8 cellular contexts compared by ENCODE assay signal in the genomic region with DNA sequence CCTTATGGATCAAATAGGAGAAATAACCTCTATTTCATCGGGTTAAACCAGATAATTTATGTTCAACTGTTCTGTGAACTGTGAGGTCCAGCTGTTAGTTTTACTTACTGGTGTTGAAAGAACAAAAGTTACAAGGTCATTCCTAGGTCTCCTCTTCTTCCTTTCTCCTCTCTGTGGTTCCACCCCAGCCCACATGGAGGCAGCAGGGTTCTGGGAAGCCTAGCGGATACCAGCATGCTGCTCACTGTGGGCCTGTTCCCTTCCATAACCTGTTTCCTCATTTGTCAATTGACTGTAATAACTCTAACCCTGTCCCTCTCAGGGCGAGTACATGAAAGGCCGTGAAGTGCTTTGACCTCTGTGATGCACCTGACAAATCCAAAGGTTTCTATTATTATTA. TPM values are rescaled to one million over a fixed set of nuclear protein-coding genes. Genes with fewer than 3 reads are reported as not detected.
DNase-seq lines count a peak whose midpoint lies in the region; ATAC-seq, FAIRE-seq and TF ChIP-seq lines count a peak whose summit lies in the region.

No MANE protein-coding gene starts in this region.

- FAIRE-seq in pancreas (lab: Jason Lieb, UNC) = no peak

- TF ChIP-seq EP300 in SK-N-SH (IDR thresholded peaks at IDR 0.05; ENCODE audit: borderline replicate concordance in 1 of 2, low read depth in 1 of 2, low read length in 1 of 2) = no peak

- H3K27me3 ChIP-seq in BE2C = no peaks in the 10 kb centered on the region
- H3K27me3 ChIP-seq in HCT116 (ENCODE audit: insufficient read depth, low read length) = no peaks in the 10 kb centered on the region
- no peaks in the 10 kb centered on the region for H3K27me3 ChIP-seq in SK-N-SH (ENCODE audit: insufficient read depth)
- no peaks in the 10 kb centered on the region for H3K27me3 ChIP-seq in foreskin keratinocyte
- no peaks in the 10 kb centered on the region for H3K27me3 ChIP-seq in pancreas

- H2AFZ ChIP-seq in HCT116 (ENCODE audit: low read depth, low read length, poor library complexity, severe bottlenecking) (no peak overlapping the region), SK-N-SH (ENCODE audit: low read depth) (no peak overlapping the region)

- peak; percentile 85 for ATAC-seq in HCT116
- peak; percentile 44 for ATAC-seq in foreskin keratinocyte
- peak; percentile 48 to 85 (median 85) for ATAC-seq in pancreas
- ATAC-seq in GM18909 (IDR thresholded peaks at IDR 0.05; ENCODE audit: poor library complexity, unreplicated experiment) = no peak
- ATAC-seq in GM18502 (IDR thresholded peaks at IDR 0.05; ENCODE audit: poor library complexity, unreplicated experiment) = no peak
- no peak for ATAC-seq in GM19023 (IDR thresholded peaks at IDR 0.05; ENCODE audit: unreplicated experiment)

- TF ChIP-seq CTCF in BE2C (IDR thresholded peaks at IDR 0.05; ENCODE audit: low read depth, low read length) = peak; percentile 93
- TF ChIP-seq CTCF in HCT116 (IDR thresholded peaks at IDR 0.05 in 2 of 3, conservative IDR thresholded peaks at IDR 0.05 in 1 of 3; ENCODE audit: borderline replicate concordance in 1 of 3, insufficient read depth in 1 of 3, low read depth in 2 of 3, low read length in 2 of 3) = peak; percentile 63 to 76 (median 70)
- TF ChIP-seq CTCF in SK-N-SH (IDR thresholded peaks at IDR 0.05) = peak; percentile 81
- TF ChIP-seq CTCF in foreskin keratinocyte (conservative IDR thresholded peaks at IDR 0.05) = peak; percentile 68
- peak in 2 of 4 donors; percentile 22 to 25 for TF ChIP-seq CTCF in pancreas (IDR thresholded peaks at IDR 0.05)

- H3K4me3 ChIP-seq in BE2C (ENCODE audit: low read depth, low read length) (no peak overlapping the region), HCT116 (replicated peaks in 1 of 2; ENCODE audit: low read depth in 1 of 2, low read length in 2 of 2) (no peak overlapping the region), SK-N-SH (ENCODE audit: low read depth in 2 of 2, low read length in 1 of 2) (no peak overlapping the region), pancreas (no peak overlapping the region)

- no peaks in the 10 kb centered on the region for H4K20me1 ChIP-seq in HCT116 (ENCODE audit: insufficient read depth)
- H4K20me1 ChIP-seq in SK-N-SH (ENCODE audit: insufficient read depth) = no peaks in the 10 kb centered on the region

- peaks cover 3% of the 10 kb centered on the region; the same call in 1 of the 2 replicates for H3K36me3 ChIP-seq in BE2C
- no peaks in the 10 kb centered on the region; a peak in 1 of 4 replicates for H3K36me3 ChIP-seq in HCT116 (ENCODE audit: control insufficient read depth in 1 of 2, insufficient read depth in 2 of 2, low read length in 2 of 2)
- H3K36me3 ChIP-seq in SK-N-SH (replicated peaks in 1 of 2; ENCODE audit: control insufficient read depth in 1 of 2, insufficient read depth in 2 of 2, low read length in 1 of 2) = peaks cover 9 to 38% of the 10 kb centered on the region in 2 experiments
- H3K36me3 ChIP-seq in pancreas = no peaks in the 10 kb centered on the region

- TF ChIP-seq POLR2A in HCT116 (IDR thresholded peaks at IDR 0.05; ENCODE audit: borderline replicate concordance, extremely low read depth, insufficient read depth, insufficient read length) = no peak

- no peaks in the 10 kb centered on the region for H3K9me2 ChIP-seq in HCT116 (ENCODE audit: insufficient read depth)
- no peaks in the 10 kb centered on the region for H3K9me2 ChIP-seq in SK-N-SH

- H3K4me1 ChIP-seq in BE2C = no peaks in the 10 kb centered on the region
- H3K4me1 ChIP-seq in HCT116 (ENCODE audit: control insufficient read depth in 1 of 2, insufficient read depth in 2 of 2, low read length in 2 of 2) = no peaks in the 10 kb centered on the region
- H3K4me1 ChIP-seq in SK-N-SH (ENCODE audit: control insufficient read depth in 1 of 2, insufficient read depth in 2 of 2, low read depth in 1 of 2, low read length in 1 of 2) = no peaks in the 10 kb centered on the region
- no peaks in the 10 kb centered on the region for H3K4me1 ChIP-seq in foreskin keratinocyte
- no peaks in the 10 kb centered on the region for H3K4me1 ChIP-seq in pancreas

- H3K79me2 ChIP-seq in HCT116 (ENCODE audit: insufficient read depth, low read length) (no peaks in the 10 kb centered on the region), SK-N-SH (ENCODE audit: insufficient read depth) (no peaks in the 10 kb centered on the region)

- intact Hi-C loops in HCT116 (cut with micrococcal nuclease) (loop anchor here (1.0 kb wide), 1 partner anchor 257 kb away; no protein-coding TSS in a partner anchor), pancreas (cut with DNase I) (loop anchor here in 1 of 3 donors (10.0 kb wide), 1 partner anchor 261 kb away; no protein-coding TSS in a partner anchor)

- DNase-seq in BE2C (peak; percentile 78), HCT116 (ENCODE audit: low read depth, low spot score) (peak; percentile 28), SK-N-SH (peak; percentile 84), foreskin keratinocyte (no peak), pancreas (no peak)

- CTCF ChIA-PET in HCT116 (lab: Charles Lee) (interaction anchor here (1.4 kb wide), 1 partner anchor 257 kb away, joined by 5 read pairs; no protein-coding TSS in a partner anchor), SK-N-SH (lab: Yijun Ruan, JAX) (interaction anchor here (1.0 to 10.2 kb wide), 16 partner anchors 10 to 299 kb away, joined by 3 to 122 read pairs (median 4); no protein-coding TSS in a partner anchor)

- WGBS in SK-N-SH (ENCODE audit: low lambda C conversion rate) = 77% methylated on average over 4 of the region's 4 CpGs
- 54 to 64% methylated on average over 4 of the region's 4 CpGs for WGBS in pancreas, 2 donors

- POLR2A ChIA-PET in HCT116 (lab: Charles Lee) (no interaction called here), SK-N-SH (lab: Yijun Ruan, JAX) (no interaction called here)

- no peak overlapping the region for H3K27ac ChIP-seq in HCT116 (ENCODE audit: low read depth, low read length)
- H3K27ac ChIP-seq in SK-N-SH (ENCODE audit: low read depth in 2 of 2, low read length in 1 of 2) = no peak overlapping the region
- H3K27ac ChIP-seq in foreskin keratinocyte = no peak overlapping the region
- H3K27ac ChIP-seq in pancreas = no peak overlapping the region

- BruUV-seq in HCT116 (replicated peaks; lab: Mats Ljungman, UMichigan) = no TSS peak

- RAD21 ChIA-PET in HCT116 (lab: Charles Lee; ENCODE audit: low non-redundant PET in 1 of 2, low total read pairs in 2 of 2, uncharacterized antibody in 2 of 2, unreplicated experiment in 2 of 2) = no interaction called here

- peaks cover 5% of the 10 kb centered on the region for H3F3A ChIP-seq in SK-N-SH (replicated peaks; ENCODE audit: insufficient read depth)

- H3K9me3 ChIP-seq in BE2C (no peaks in the 10 kb centered on the region), HCT116 (ENCODE audit: control insufficient read depth in 1 of 2, insufficient read depth in 1 of 2, low read depth in 1 of 2, low read length in 2 of 2) (no peaks in the 10 kb centered on the region), SK-N-SH (no peaks in the 10 kb centered on the region), pancreas (no peaks in the 10 kb centered on the region)

- H3K9ac ChIP-seq in HCT116 (ENCODE audit: low read length) (no peak overlapping the region), SK-N-SH (no peak overlapping the region)

- TF ChIP-seq RAD21 in HCT116 (IDR thresholded peaks at IDR 0.05; ENCODE audit: low read depth) = peak; percentile 78
- TF ChIP-seq RAD21 in SK-N-SH (IDR thresholded peaks at IDR 0.05; ENCODE audit: low read length) = peak; percentile 94

- H3K4me2 ChIP-seq in HCT116 (ENCODE audit: low read length) (no peak overlapping the region), SK-N-SH (no peak overlapping the region)

TF ChIP-seq in SK-N-SH, 30 proteins besides CTCF, POLR2A, EP300 and RAD21:
- TF ChIP-seq MXI1 (IDR thresholded peaks at IDR 0.05; ENCODE audit: low read depth, low read length) = 0 out of 2 replicates have a peak, but pooled peaks have one; percentile 38
- peak; percentile 94 for TF ChIP-seq SMC3 (IDR thresholded peaks at IDR 0.05; ENCODE audit: low read depth, low read length)
- no peak for TF ChIP-seq NFIC (IDR thresholded peaks at IDR 0.05; ENCODE audit: borderline replicate concordance)
- TF ChIP-seq CHD2 (IDR thresholded peaks at IDR 0.05; ENCODE audit: low read length, partially characterized antibody) = peak; percentile 19

RNA-seq across cellular contexts. Expression of gene RELT, which starts 27.8 kb away (rescaled TPM):
- polyA plus RNA-seq in BE2C (2012; ENCODE audit: insufficient read depth, insufficient read length, low read depth) = 7.5 TPM
- total RNA-seq in HCT116 (2021; ENCODE audit: unreplicated experiment) (13.8 TPM), foreskin keratinocyte (11.6 and 12.7 TPM in 2 replicates), pancreas (1 to 10 TPM in 2 of 6 donors, under 1 TPM in 4; 0.23 to 4.7 (median 0.75) TPM)
- polyA plus RNA-seq in HCT116 (2012) = 10.3 and 13.3 TPM in 2 replicates
- polyA plus RNA-seq in SK-N-SH (2012; rRNA removed) (4.3 and 5.5 TPM in 2 replicates), foreskin keratinocyte (8.1 and 10.7 TPM in 2 replicates), pancreas (under 1 TPM; 0.59 to 0.91 TPM)
- 1.9 and 2.5 TPM in 2 replicates for polyA plus RNA-seq in SK-N-SH (2012; cell fraction: cytosol; rRNA removed)
- polyA plus RNA-seq in SK-N-SH (2012; cell fraction: nucleus; rRNA removed) = 12.2 and 12.5 TPM in 2 replicates

Comparison
In these comparisons a context has a peak if more than half of its experiments do, and no peak if none do; other contexts are left out.
1. DNase-seq: peak in BE2C (single experiment), HCT116 (single experiment) and SK-N-SH (single experiment); none in foreskin keratinocyte (0 of 2) and pancreas (0 of 6).
2. ATAC-seq: peak in HCT116 (single experiment), foreskin keratinocyte (single experiment) and pancreas (4 of 4); none in GM18909 (single experiment), GM18502 (single experiment) and GM19023 (single experiment).